Comparison of ENCODE assay signal across 21 cellular contexts in genomic region chr10:110044681-110045080, GRCh38.
"Had no signal": no experiment of that assay in that cellular context is flagged by ENCODE, and none has a peak within 500 bp of the region (broad histone marks: within the 10 kb centered on the region; RNA-seq: fewer than 3 reads in every experiment).

No MANE protein-coding gene starts in this region.

- ATAC-seq: mucosa of descending colon; sciatic nerve; stimulated activated naive B cell treated with anti-CD40 and anti-IgM and Interleukin-4, amounts not matched to agents 10 μg/mL and 1 μg/mL and 100 μg/mL, for 72 hours; WTC11 had no signal

- H3K27me3 ChIP-seq: cardiac muscle cell, hepatocyte, neutrophil, upper lobe of left lung had no signal

- H3K4me3 Mint-ChIP-seq: activated T-helper 1 cell treated with anti-CD3 and anti-CD28 coated beads, Interleukin-12 subunit alpha, Interleukin-12 subunit beta, Interleukin-2, Interleukin-4 antibody, amounts not matched to agents 30 ng/mL and 10 ng/mL and 1 ng/mL, durations not matched to agents 14 hours and 24 hours and 36 hours; endodermal cell; naive B cell; stimulated activated naive B cell treated with anti-CD40 and anti-IgM and Interleukin-4, amounts not matched to agents 10 μg/mL and 1 μg/mL and 100 μg/mL, for 72 hours; WTC11 had no signal

- H3K9me3 ChIP-seq: neutrophil, SK-N-SH had no signal

- DNase-seq: activated CD4-positive, alpha-beta T cell treated with anti-CD3 and anti-CD28 coated beads for 48 hours; activated CD8-positive, alpha-beta memory T cell treated with anti-CD3 and anti-CD28 coated beads, Interleukin-2, amount 50 U/mL, for 4 hours; amniotic stem cell; endodermal cell; foreskin fibroblast; mesenchymal stem cell; mucosa of descending colon; naive B cell; SK-N-SH; stimulated activated CD4-positive, alpha-beta T cell treated with anti-CD3 and anti-CD28 coated beads, Interleukin-4, amount 100 ng/mL, for 4 hours; stimulated activated naive B cell treated with anti-CD40 and anti-IgM and Interleukin-4, amounts not matched to agents 10 μg/mL and 1 μg/mL and 100 μg/mL, for 72 hours; upper lobe of left lung had no signal

- H3K27me3 Mint-ChIP-seq: naive B cell; stimulated activated naive B cell treated with anti-CD40 and anti-IgM and Interleukin-4, amounts not matched to agents 10 μg/mL and 1 μg/mL and 100 μg/mL, for 72 hours had no signal

- H3K27ac ChIP-seq: cardiac muscle cell, epithelial cell of prostate, hepatocyte, neutrophil, parathyroid adenoma, thoracic aorta, upper lobe of left lung had no signal

- H3K27ac Mint-ChIP-seq: activated T-helper 1 cell treated with anti-CD3 and anti-CD28 coated beads, Interleukin-12 subunit alpha, Interleukin-12 subunit beta, Interleukin-2, Interleukin-4 antibody, amounts not matched to agents 30 ng/mL and 10 ng/mL and 1 ng/mL, durations not matched to agents 14 hours and 24 hours and 36 hours; endodermal cell; stimulated activated naive B cell treated with anti-CD40 and anti-IgM and Interleukin-4, amounts not matched to agents 10 μg/mL and 1 μg/mL and 100 μg/mL, for 72 hours; WTC11 had no signal
